ENCODE assay signal across 20 cellular contexts in genomic region chr17:82045916-82046484, GRCh38. TPM values are rescaled to one million over a fixed set of nuclear protein-coding genes. Genes with fewer than 3 reads are reported as not detected.
A peak's percentile ranks its signal among the peaks of the same experiment; 100 is the strongest.
DNase-seq lines count a peak whose midpoint lies in the region; ATAC-seq, FAIRE-seq and TF ChIP-seq lines count a peak whose summit lies in the region.
"Had no signal": no experiment of that assay in that cellular context is flagged by ENCODE, and none has a peak within 500 bp of the region (broad histone marks: within the 10 kb centered on the region; RNA-seq: fewer than 3 reads in every experiment).

No MANE protein-coding gene starts in this region.

- POLR2A ChIA-PET in RWPE1 (lab: Yijun Ruan, JAX; ENCODE audit: low non-redundant PET), result no interaction called here
- POLR2A ChIA-PET in HepG2 (lab: Yijun Ruan, JAX), result no interaction called here

- ATAC-seq in T-helper 17 cell (no peak), HepG2 (no peak)

- H2AK5ac ChIP-seq in neuronal stem cell (ENCODE audit: low read depth, low read length), result no peak overlapping the region

- CTCF ChIA-PET in RWPE1 (lab: Yijun Ruan, JAX), result interaction anchor here (0.7 kb wide), 1 partner anchor 287 kb away, joined by 3 read pairs; no protein-coding TSS in a partner anchor
- CTCF ChIA-PET in HepG2 (lab: Yijun Ruan, JAX; ENCODE audit: low intra/inter-chr PET ratio, low total read pairs), result no interaction called here

- TF ChIP-seq RAD21 in HepG2 (CRISPR knock-in tag; IDR thresholded peaks at IDR 0.05), result no peak

- in situ Hi-C loops in HepG2 (cut with HindIII; ENCODE audit: extremely low pct_ligation_motif_present, low pct_unique_long_range_greater_than_20kb), result no loop called here

- H3K27ac Mint-ChIP-seq in T-helper 17 cell, result peak overlapping the region; percentile 47
- H3K27ac Mint-ChIP-seq: CD4-positive, alpha-beta T cell had no signal

- H2AFZ ChIP-seq in HepG2 (ENCODE audit: low read length) (no peak overlapping the region), neuronal stem cell (ENCODE audit: low read length) (no peak overlapping the region)

- H3K36me3 ChIP-seq in HepG2 (replicated peaks in 1 of 2; ENCODE audit: control insufficient read depth in 1 of 2, insufficient read depth in 2 of 2, low read length in 2 of 2), result peaks cover 8 to 29% of the 10 kb centered on the region in 2 experiments; a peak in 4 of 5 replicates
- peaks cover 26 to 31% of the 10 kb centered on the region in 2 donors for H3K36me3 ChIP-seq in neuronal stem cell (replicated peaks in 1 of 2; ENCODE audit: control insufficient read depth in 2 of 2, insufficient read depth in 2 of 2, low read length in 2 of 2)

- H4K20me1 ChIP-seq in HepG2 (ENCODE audit: insufficient read depth, low read length), result no peaks in the 10 kb centered on the region

- no TSS peak for BruUV-seq in HepG2 (replicated peaks; lab: Mats Ljungman, UMichigan)

- H3K36me3 Mint-ChIP-seq in T-helper 17 cell (ENCODE audit: low read depth), result peaks cover 3% of the 10 kb centered on the region
- H3K36me3 Mint-ChIP-seq: IgD-negative memory B cell had no signal

- H3K14ac ChIP-seq in neuronal stem cell (ENCODE audit: low read length), result no peak overlapping the region

- H4K91ac ChIP-seq in neuronal stem cell (ENCODE audit: low read depth, low read length, poor library complexity), result no peak overlapping the region

- peak in 1 of 2 experiments; percentile 47; a peak in 1 of 4 replicates for TF ChIP-seq POLR2A in HepG2 (IDR thresholded peaks at IDR 0.05; ENCODE audit: insufficient read depth in 1 of 2, low read depth in 2 of 2, low read length in 2 of 2)

- H4K8ac ChIP-seq in neuronal stem cell (ENCODE audit: low read depth, low read length), result no peak overlapping the region

- H3K4me3 Mint-ChIP-seq in T-helper 17 cell, result no peak overlapping the region
- H3K4me3 Mint-ChIP-seq: H9 had no signal

- H3K79me2 ChIP-seq in HepG2 (ENCODE audit: insufficient read depth, low read length), result peaks cover 18% of the 10 kb centered on the region

- no peak overlapping the region for H3K18ac ChIP-seq in neuronal stem cell (ENCODE audit: low read length)

- H3K4ac ChIP-seq in neuronal stem cell (ENCODE audit: low read length), result no peak overlapping the region

- no peak overlapping the region for H3K9ac ChIP-seq in HepG2 (ENCODE audit: insufficient read depth, low read depth, low read length)
- no peak overlapping the region for H3K9ac ChIP-seq in neuronal stem cell (ENCODE audit: low read depth, low read length, poor library complexity)

- no peak overlapping the region for H2BK5ac ChIP-seq in neuronal stem cell (ENCODE audit: low read length)

- H3K4me1 ChIP-seq in HepG2 (ENCODE audit: insufficient read depth, low read length) (peaks cover 47% of the 10 kb centered on the region), neuronal stem cell (ENCODE audit: control insufficient read depth in 2 of 2, insufficient read depth in 1 of 2, low read depth in 1 of 2, low read length in 2 of 2) (peaks cover 3 to 4% of the 10 kb centered on the region in 2 donors)

- H2BK15ac ChIP-seq in neuronal stem cell (ENCODE audit: low read length), result no peak overlapping the region

- H3K4me2 ChIP-seq in HepG2 (ENCODE audit: low read depth, low read length) (no peak overlapping the region), neuronal stem cell (ENCODE audit: insufficient read depth, low read length, poor library complexity, severe bottlenecking) (no peak overlapping the region)

- H2BK120ac ChIP-seq in neuronal stem cell (ENCODE audit: low read depth, low read length), result no peak overlapping the region

- 79% methylated on average over 14 of the region's 14 CpGs for WGBS in HepG2 (ENCODE audit: low lambda C conversion rate)
- WGBS in neuronal stem cell (ENCODE audit: extremely low coverage in 2 of 2, insufficient read length in 2 of 2, insufficient replicate concordance in 1 of 2), 2 donors, result no CpG with 5 or more reads among the region's 14 CpGs

- H3K23ac ChIP-seq in neuronal stem cell (ENCODE audit: low read depth, low read length, poor library complexity), result peak overlapping the region; percentile 58

- H3K27me3 ChIP-seq in HepG2 (ENCODE audit: control insufficient read depth in 1 of 2, insufficient read depth in 2 of 2, low read length in 2 of 2) (no peaks in the 10 kb centered on the region; a peak in 1 of 5 replicates), neuronal stem cell (ENCODE audit: control insufficient read depth in 3 of 3, insufficient read depth in 3 of 3, low read depth in 1 of 3, low read length in 3 of 3) (no peaks in the 10 kb centered on the region)

- H3K27me3 Mint-ChIP-seq in T-helper 17 cell, result no peaks in the 10 kb centered on the region
- H3K27me3 Mint-ChIP-seq: CD4-positive, alpha-beta T cell; IgD-negative memory B cell had no signal

- H3K4me1 Mint-ChIP-seq in T-helper 17 cell, result peaks cover 8% of the 10 kb centered on the region

- TF ChIP-seq EP300 in HepG2 (IDR thresholded peaks at IDR 0.05; ENCODE audit: low read depth in 2 of 2, low read length in 2 of 2) (no peak), HepG2 (CRISPR knock-in tag; IDR thresholded peaks at IDR 0.05; ENCODE audit: borderline replicate concordance) (no peak)

- DNase-seq in RWPE1 (ENCODE audit: low spot score) (no peak), T-helper 17 cell (no peak), HepG2 (ENCODE audit: low spot score) (no peak), neuronal stem cell (ENCODE audit: low spot score) (no peak), amniotic stem cell (lab: John Stamatoyannopoulos, UW) (no peak), midbrain (lab: John Stamatoyannopoulos, UW) (no peak), AG08396 (ENCODE audit: low spot score) (no peak)
- DNase-seq: ACHN; AML-193; Caco-2; CD4-positive, alpha-beta T cell; GOT3; H9 had no signal

- H3K27ac ChIP-seq in RWPE1, result peak overlapping the region; percentile 79
- H3K27ac ChIP-seq in HepG2 (ENCODE audit: extremely low read length, insufficient read depth, low read length), result peak overlapping the region; percentile 20
- H3K27ac ChIP-seq in neuronal stem cell (replicated peaks; ENCODE audit: low read length), result no peak overlapping the region
- H3K27ac ChIP-seq: C4-2B had no signal

- H3K79me1 ChIP-seq in neuronal stem cell (ENCODE audit: low read depth, low read length), result peaks cover 13% of the 10 kb centered on the region

- H2BK12ac ChIP-seq in neuronal stem cell (ENCODE audit: low read length), result no peak overlapping the region

- H3K9me3 ChIP-seq in T-helper 17 cell (ENCODE audit: control insufficient read depth, low read length, poor library complexity, severe bottlenecking), result no peaks in the 10 kb centered on the region
- no peaks in the 10 kb centered on the region for H3K9me3 ChIP-seq in HepG2 (ENCODE audit: low read length)
- no peaks in the 10 kb centered on the region for H3K9me3 ChIP-seq in neuronal stem cell (replicated peaks in 1 of 2; ENCODE audit: control insufficient read depth in 2 of 2, insufficient read depth in 1 of 2, low read depth in 1 of 2, low read length in 2 of 2)
- H3K9me3 ChIP-seq: Caco-2 had no signal

- no peak for FAIRE-seq in HepG2 (lab: Jason Lieb, UNC)
- FAIRE-seq: A204.1, D721Med, G401.6, GM12891, HTR-8/SVneo had no signal

- intact Hi-C loops in HepG2 (cut with micrococcal nuclease; ENCODE audit: unreplicated experiment), result loop anchor here (2.0 kb wide), 1 partner anchor 29 kb away; no protein-coding TSS in a partner anchor

- no peak overlapping the region for H3K4me3 ChIP-seq in HepG2 (replicated peaks in 1 of 3; ENCODE audit: insufficient read depth in 1 of 3, low read depth in 2 of 3, low read length in 3 of 3)
- peak overlapping the region in 1 of 2 donors; percentile 22 for H3K4me3 ChIP-seq in neuronal stem cell (ENCODE audit: low read length in 2 of 2)

- TF ChIP-seq CTCF in RWPE1 (conservative IDR thresholded peaks at IDR 0.05; ENCODE audit: low read depth) (no peak), HepG2 (CRISPR knock-in tag; IDR thresholded peaks at IDR 0.05) (no peak)

RNA-seq across cellular contexts. Expression of gene RFNG, which starts 5.6 kb away (rescaled TPM):
- total RNA-seq in T-helper 17 cell (10 to 100 TPM; 26.5 to 28.3 TPM), HepG2 (2016; rRNA removed; fragmentation: Illumina TruSeq; extraction: Trizol) (27.8 and 64.0 TPM in 2 replicates)
- 72.5 and 73.8 TPM in 2 replicates for total RNA-seq in HepG2 (2016; cell fraction: cytosol; rRNA removed; fragmentation: Illumina TruSeq; extraction: Trizol; ENCODE audit: low read depth)
- 23.6 and 61.0 TPM in 2 replicates for total RNA-seq in HepG2 (2016; cell fraction: insoluble cytoplasmic fraction; rRNA removed; fragmentation: Illumina TruSeq; extraction: Trizol)
- 95.0 and 98.0 TPM in 2 replicates for total RNA-seq in HepG2 (2016; cell fraction: membrane; rRNA removed; fragmentation: Illumina TruSeq; extraction: Trizol)
- total RNA-seq in HepG2 (2016; cell fraction: nucleus; rRNA removed; fragmentation: Illumina TruSeq; extraction: Trizol), result 53.3 and 60.7 TPM in 2 replicates
- polyA plus RNA-seq in HepG2 (2011; rRNA removed), result 61.4 and 90.6 TPM in 2 replicates
- polyA plus RNA-seq in HepG2 (2011; cell fraction: cytosol; rRNA removed), result 36.1 and 62.0 TPM in 2 replicates
- polyA plus RNA-seq in HepG2 (2011; cell fraction: nucleus; rRNA removed), result 548 and 733 TPM in 2 replicates
- 60.9 and 71.7 TPM in 2 replicates for polyA plus RNA-seq in HepG2 (2012)
- polyA plus RNA-seq in HepG2 (2016; cell fraction: cytosol; fragmentation: Illumina TruSeq; extraction: Trizol; ENCODE audit: low read depth), result 106 and 121 TPM in 2 replicates
- 35.7 and 47.7 TPM in 2 replicates for polyA plus RNA-seq in HepG2 (2016; cell fraction: insoluble cytoplasmic fraction; fragmentation: Illumina TruSeq; extraction: Trizol; ENCODE audit: low read depth)
- polyA plus RNA-seq in HepG2 (2016; cell fraction: membrane; fragmentation: Illumina TruSeq; extraction: Trizol; ENCODE audit: low read depth), result 128 and 132 TPM in 2 replicates
- polyA plus RNA-seq in HepG2 (2016; cell fraction: nucleus; fragmentation: Illumina TruSeq; extraction: Trizol; ENCODE audit: insufficient read depth, low read depth), result 227 and 229 TPM in 2 replicates
- polyA minus RNA-seq in HepG2 (2011; rRNA and poly(A)+ RNA removed; ENCODE audit: low replicate concordance), result 12.3 and 58.2 TPM in 2 replicates
- 21.9 and 29.0 TPM in 2 replicates for polyA minus RNA-seq in HepG2 (2011; cell fraction: cytosol; rRNA and poly(A)+ RNA removed)
- 29.7 and 35.9 TPM in 2 replicates for polyA minus RNA-seq in HepG2 (2011; cell fraction: nucleus; rRNA and poly(A)+ RNA removed)
- polyA plus RNA-seq in neuronal stem cell (2013, experiment 1 of 2), result 25.7 TPM
- 26.2 TPM for polyA plus RNA-seq in neuronal stem cell (2013, experiment 2 of 2)

RNA-seq across cellular contexts. Expression of gene GPS1, which starts 5.7 kb away (rescaled TPM):
- total RNA-seq in T-helper 17 cell (10 to 100 TPM; 63.2 to 66.1 TPM), HepG2 (2016; rRNA removed; fragmentation: Illumina TruSeq; extraction: Trizol) (106 and 124 TPM in 2 replicates)
- 87.3 and 88.2 TPM in 2 replicates for total RNA-seq in HepG2 (2016; cell fraction: cytosol; rRNA removed; fragmentation: Illumina TruSeq; extraction: Trizol; ENCODE audit: low read depth)
- 99.7 and 134 TPM in 2 replicates for total RNA-seq in HepG2 (2016; cell fraction: insoluble cytoplasmic fraction; rRNA removed; fragmentation: Illumina TruSeq; extraction: Trizol)
- 96.5 and 111 TPM in 2 replicates for total RNA-seq in HepG2 (2016; cell fraction: membrane; rRNA removed; fragmentation: Illumina TruSeq; extraction: Trizol)
- 89.5 and 106 TPM in 2 replicates for total RNA-seq in HepG2 (2016; cell fraction: nucleus; rRNA removed; fragmentation: Illumina TruSeq; extraction: Trizol)
- polyA plus RNA-seq in HepG2 (2011; rRNA removed), result 128 and 161 TPM in 2 replicates
- 107 and 157 TPM in 2 replicates for polyA plus RNA-seq in HepG2 (2011; cell fraction: cytosol; rRNA removed)
- polyA plus RNA-seq in HepG2 (2011; cell fraction: nucleus; rRNA removed), result 389 and 467 TPM in 2 replicates
- 102 and 120 TPM in 2 replicates for polyA plus RNA-seq in HepG2 (2012)
- polyA plus RNA-seq in HepG2 (2016; cell fraction: cytosol; fragmentation: Illumina TruSeq; extraction: Trizol; ENCODE audit: low read depth), result 96.5 and 102 TPM in 2 replicates
- 120 and 146 TPM in 2 replicates for polyA plus RNA-seq in HepG2 (2016; cell fraction: insoluble cytoplasmic fraction; fragmentation: Illumina TruSeq; extraction: Trizol; ENCODE audit: low read depth)
- polyA plus RNA-seq in HepG2 (2016; cell fraction: membrane; fragmentation: Illumina TruSeq; extraction: Trizol; ENCODE audit: low read depth), result 103 and 104 TPM in 2 replicates
- polyA plus RNA-seq in HepG2 (2016; cell fraction: nucleus; fragmentation: Illumina TruSeq; extraction: Trizol; ENCODE audit: insufficient read depth, low read depth), result 225 and 229 TPM in 2 replicates
- polyA minus RNA-seq in HepG2 (2011; rRNA and poly(A)+ RNA removed; ENCODE audit: low replicate concordance), result 182 and 265 TPM in 2 replicates
- polyA minus RNA-seq in HepG2 (2011; cell fraction: cytosol; rRNA and poly(A)+ RNA removed), result 76.6 and 80.3 TPM in 2 replicates
- 60.2 and 61.0 TPM in 2 replicates for polyA minus RNA-seq in HepG2 (2011; cell fraction: nucleus; rRNA and poly(A)+ RNA removed)
- 67.9 TPM for polyA plus RNA-seq in neuronal stem cell (2013, experiment 1 of 2)
- 66.6 TPM for polyA plus RNA-seq in neuronal stem cell (2013, experiment 2 of 2)

RNA-seq across cellular contexts. Expression of gene DCXR, which starts 8.5 kb away (rescaled TPM):
- total RNA-seq in T-helper 17 cell (10 to 100 TPM; 55.6 to 77.5 TPM), HepG2 (2016; rRNA removed; fragmentation: Illumina TruSeq; extraction: Trizol) (286 and 311 TPM in 2 replicates)
- total RNA-seq in HepG2 (2016; cell fraction: cytosol; rRNA removed; fragmentation: Illumina TruSeq; extraction: Trizol; ENCODE audit: low read depth), result 275 and 353 TPM in 2 replicates
- total RNA-seq in HepG2 (2016; cell fraction: insoluble cytoplasmic fraction; rRNA removed; fragmentation: Illumina TruSeq; extraction: Trizol), result 302 and 321 TPM in 2 replicates
- 228 and 297 TPM in 2 replicates for total RNA-seq in HepG2 (2016; cell fraction: membrane; rRNA removed; fragmentation: Illumina TruSeq; extraction: Trizol)
- total RNA-seq in HepG2 (2016; cell fraction: nucleus; rRNA removed; fragmentation: Illumina TruSeq; extraction: Trizol), result 132 and 152 TPM in 2 replicates
- 287 and 290 TPM in 2 replicates for polyA plus RNA-seq in HepG2 (2011; rRNA removed)
- 253 and 424 TPM in 2 replicates for polyA plus RNA-seq in HepG2 (2011; cell fraction: cytosol; rRNA removed)
- polyA plus RNA-seq in HepG2 (2011; cell fraction: nucleus; rRNA removed), result 645 and 737 TPM in 2 replicates
- polyA plus RNA-seq in HepG2 (2012), result 190 and 266 TPM in 2 replicates
- polyA plus RNA-seq in HepG2 (2016; cell fraction: cytosol; fragmentation: Illumina TruSeq; extraction: Trizol; ENCODE audit: low read depth), result 398 and 426 TPM in 2 replicates
- polyA plus RNA-seq in HepG2 (2016; cell fraction: insoluble cytoplasmic fraction; fragmentation: Illumina TruSeq; extraction: Trizol; ENCODE audit: low read depth), result 296 and 330 TPM in 2 replicates
- polyA plus RNA-seq in HepG2 (2016; cell fraction: membrane; fragmentation: Illumina TruSeq; extraction: Trizol; ENCODE audit: low read depth), result 308 and 335 TPM in 2 replicates
- polyA plus RNA-seq in HepG2 (2016; cell fraction: nucleus; fragmentation: Illumina TruSeq; extraction: Trizol; ENCODE audit: insufficient read depth, low read depth), result 280 and 299 TPM in 2 replicates
- 73.9 and 172 TPM in 2 replicates for polyA minus RNA-seq in HepG2 (2011; rRNA and poly(A)+ RNA removed; ENCODE audit: low replicate concordance)
- polyA minus RNA-seq in HepG2 (2011; cell fraction: cytosol; rRNA and poly(A)+ RNA removed), result 52.1 and 74.6 TPM in 2 replicates
- 61.5 and 67.5 TPM in 2 replicates for polyA minus RNA-seq in HepG2 (2011; cell fraction: nucleus; rRNA and poly(A)+ RNA removed)
- 72.9 TPM for polyA plus RNA-seq in neuronal stem cell (2013, experiment 1 of 2)
- polyA plus RNA-seq in neuronal stem cell (2013, experiment 2 of 2), result 72.2 TPM

RNA-seq across cellular contexts. Expression of gene RAC3, which starts 14.5 kb away (rescaled TPM):
- total RNA-seq in T-helper 17 cell, result 1 to 10 TPM; 2.6 to 3.1 TPM
- total RNA-seq in HepG2 (2016; rRNA removed; fragmentation: Illumina TruSeq; extraction: Trizol), result 4.0 and 10.5 TPM in 2 replicates
- total RNA-seq in HepG2 (2016; cell fraction: cytosol; rRNA removed; fragmentation: Illumina TruSeq; extraction: Trizol; ENCODE audit: low read depth), result 6.8 and 9.8 TPM in 2 replicates
- 3.9 and 12.6 TPM in 2 replicates for total RNA-seq in HepG2 (2016; cell fraction: insoluble cytoplasmic fraction; rRNA removed; fragmentation: Illumina TruSeq; extraction: Trizol)
- total RNA-seq in HepG2 (2016; cell fraction: membrane; rRNA removed; fragmentation: Illumina TruSeq; extraction: Trizol), result 7.3 and 10.1 TPM in 2 replicates
- total RNA-seq in HepG2 (2016; cell fraction: nucleus; rRNA removed; fragmentation: Illumina TruSeq; extraction: Trizol), result 11.7 and 12.9 TPM in 2 replicates
- polyA plus RNA-seq in HepG2 (2011; rRNA removed), result 21.3 and 24.1 TPM in 2 replicates
- polyA plus RNA-seq in HepG2 (2011; cell fraction: cytosol; rRNA removed), result 12.8 and 16.7 TPM in 2 replicates
- polyA plus RNA-seq in HepG2 (2011; cell fraction: nucleus; rRNA removed), result 111 and 165 TPM in 2 replicates
- polyA plus RNA-seq in HepG2 (2012), result 6.3 and 10.6 TPM in 2 replicates
- polyA plus RNA-seq in HepG2 (2016; cell fraction: cytosol; fragmentation: Illumina TruSeq; extraction: Trizol; ENCODE audit: low read depth), result 10.4 and 12.0 TPM in 2 replicates
- polyA plus RNA-seq in HepG2 (2016; cell fraction: insoluble cytoplasmic fraction; fragmentation: Illumina TruSeq; extraction: Trizol; ENCODE audit: low read depth), result 6.0 and 7.2 TPM in 2 replicates
- polyA plus RNA-seq in HepG2 (2016; cell fraction: membrane; fragmentation: Illumina TruSeq; extraction: Trizol; ENCODE audit: low read depth), result 8.8 and 10.0 TPM in 2 replicates
- polyA plus RNA-seq in HepG2 (2016; cell fraction: nucleus; fragmentation: Illumina TruSeq; extraction: Trizol; ENCODE audit: insufficient read depth, low read depth), result 45.9 and 51.6 TPM in 2 replicates
- 12.6 and 13.2 TPM in 2 replicates for polyA minus RNA-seq in HepG2 (2011; rRNA and poly(A)+ RNA removed; ENCODE audit: low replicate concordance)
- polyA minus RNA-seq in HepG2 (2011; cell fraction: cytosol; rRNA and poly(A)+ RNA removed), result 3.0 and 3.6 TPM in 2 replicates
- polyA minus RNA-seq in HepG2 (2011; cell fraction: nucleus; rRNA and poly(A)+ RNA removed), result 6.7 and 7.6 TPM in 2 replicates
- 61.3 TPM for polyA plus RNA-seq in neuronal stem cell (2013, experiment 1 of 2)
- 55.7 TPM for polyA plus RNA-seq in neuronal stem cell (2013, experiment 2 of 2)
- polyA plus RNA-seq: IgD-negative memory B cell had no signal

RNA-seq across cellular contexts. Expression of gene DUS1L, which starts 19.6 kb away (rescaled TPM):
- total RNA-seq in T-helper 17 cell (100 to 1,000 TPM; 130 to 131 TPM), HepG2 (2016; rRNA removed; fragmentation: Illumina TruSeq; extraction: Trizol) (67.9 and 109 TPM in 2 replicates)
- total RNA-seq in HepG2 (2016; cell fraction: cytosol; rRNA removed; fragmentation: Illumina TruSeq; extraction: Trizol; ENCODE audit: low read depth), result 206 and 220 TPM in 2 replicates
- 58.4 and 113 TPM in 2 replicates for total RNA-seq in HepG2 (2016; cell fraction: insoluble cytoplasmic fraction; rRNA removed; fragmentation: Illumina TruSeq; extraction: Trizol)
- 268 and 276 TPM in 2 replicates for total RNA-seq in HepG2 (2016; cell fraction: membrane; rRNA removed; fragmentation: Illumina TruSeq; extraction: Trizol)
- 69.9 and 102 TPM in 2 replicates for total RNA-seq in HepG2 (2016; cell fraction: nucleus; rRNA removed; fragmentation: Illumina TruSeq; extraction: Trizol)
- polyA plus RNA-seq in HepG2 (2011; rRNA removed), result 81.0 and 108 TPM in 2 replicates
- 64.5 and 97.7 TPM in 2 replicates for polyA plus RNA-seq in HepG2 (2011; cell fraction: cytosol; rRNA removed)
- 583 and 668 TPM in 2 replicates for polyA plus RNA-seq in HepG2 (2011; cell fraction: nucleus; rRNA removed)
- 82.7 and 123 TPM in 2 replicates for polyA plus RNA-seq in HepG2 (2012)
- 353 and 384 TPM in 2 replicates for polyA plus RNA-seq in HepG2 (2016; cell fraction: cytosol; fragmentation: Illumina TruSeq; extraction: Trizol; ENCODE audit: low read depth)
- 138 and 172 TPM in 2 replicates for polyA plus RNA-seq in HepG2 (2016; cell fraction: insoluble cytoplasmic fraction; fragmentation: Illumina TruSeq; extraction: Trizol; ENCODE audit: low read depth)
- 444 and 521 TPM in 2 replicates for polyA plus RNA-seq in HepG2 (2016; cell fraction: membrane; fragmentation: Illumina TruSeq; extraction: Trizol; ENCODE audit: low read depth)
- 330 and 339 TPM in 2 replicates for polyA plus RNA-seq in HepG2 (2016; cell fraction: nucleus; fragmentation: Illumina TruSeq; extraction: Trizol; ENCODE audit: insufficient read depth, low read depth)
- 47.0 and 79.2 TPM in 2 replicates for polyA minus RNA-seq in HepG2 (2011; rRNA and poly(A)+ RNA removed; ENCODE audit: low replicate concordance)
- polyA minus RNA-seq in HepG2 (2011; cell fraction: cytosol; rRNA and poly(A)+ RNA removed), result 31.7 and 34.4 TPM in 2 replicates
- 85.7 and 87.9 TPM in 2 replicates for polyA minus RNA-seq in HepG2 (2011; cell fraction: nucleus; rRNA and poly(A)+ RNA removed)
- polyA plus RNA-seq in neuronal stem cell (2013, experiment 1 of 2), result 33.5 TPM
- 31.8 TPM for polyA plus RNA-seq in neuronal stem cell (2013, experiment 2 of 2)
